ENCODE assay signal across 1 cellular context in the genomic region with DNA sequence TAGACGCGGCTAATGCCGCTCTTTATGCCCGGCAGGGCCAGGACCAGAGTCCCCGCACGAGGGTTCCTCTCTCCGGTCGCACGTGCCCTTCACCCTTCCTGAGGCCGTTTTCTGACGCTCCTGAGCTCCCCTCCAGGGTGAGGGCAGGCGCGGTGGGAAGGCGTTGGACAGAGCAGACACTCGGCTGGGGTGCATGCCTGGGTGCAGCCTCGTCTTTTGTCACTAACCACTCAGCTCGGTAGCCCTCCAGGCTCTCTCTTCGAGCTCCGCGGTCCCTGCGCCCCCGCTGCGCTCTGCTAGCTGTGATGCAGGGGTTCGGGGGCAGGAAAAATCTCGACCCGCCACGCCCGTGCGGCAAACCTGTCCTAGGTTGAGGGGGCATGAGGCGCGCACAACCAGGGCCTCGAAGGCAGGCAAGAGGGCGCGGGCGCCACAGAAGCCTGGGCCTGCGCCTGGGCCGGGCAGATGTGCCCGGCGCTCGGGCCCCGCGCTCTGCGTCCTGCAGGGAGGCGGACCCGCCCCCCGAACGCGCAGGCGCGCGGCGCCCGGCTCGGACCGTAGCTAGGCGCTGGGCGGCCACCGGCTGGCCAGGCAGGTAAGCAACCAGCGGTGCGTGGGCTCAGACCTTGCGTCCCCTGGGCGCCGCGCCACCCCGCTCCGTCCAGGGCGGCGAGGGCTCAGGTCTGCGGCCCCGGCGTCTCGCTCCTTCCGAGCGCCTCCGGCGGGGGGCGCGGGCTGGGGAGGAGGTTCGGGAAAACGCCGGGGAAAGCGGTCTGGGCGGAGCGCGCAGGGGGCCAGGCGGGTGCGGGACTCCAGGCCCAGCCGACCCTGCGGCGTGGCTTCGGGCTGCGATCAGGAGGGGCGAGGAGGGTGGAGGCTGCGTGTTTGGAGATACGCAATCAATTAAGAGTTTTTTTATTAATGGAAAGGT.
A peak's percentile ranks its signal among the peaks of the same experiment; 100 is the strongest.
TF ChIP-seq lines count a peak whose summit lies in the region.

Gene L3MBTL1, plus strand, starts transcription at position 548 of the 931 bp plus-strand sequence. CDS start 5,807 bp downstream, outside the sequence.

TF ChIP-seq in HepG2, 621 proteins besides CTCF, POLR2A, EP300 and RAD21 (continued from another document and continues in another):
- TF ChIP-seq NFE2 (CRISPR knock-in tag; IDR thresholded peaks at IDR 0.05) (no peak), ZNF878 (CRISPR knock-in tag; IDR thresholded peaks at IDR 0.05) (no peak), SMAD3 (CRISPR knock-in tag; IDR thresholded peaks at IDR 0.05) (peak; percentile 18; the same call in 1 of the 2 replicates), CREB1 (IDR thresholded peaks at IDR 0.05) (no peak), CREB1 (CRISPR knock-in tag; IDR thresholded peaks at IDR 0.05) (no peak), ZNF296 (CRISPR knock-in tag; conservative IDR thresholded peaks at IDR 0.05) (no peak; the same call in 1 of the 2 replicates), ATF2 (CRISPR knock-in tag; IDR thresholded peaks at IDR 0.05) (peak; percentile 46; the same call in 1 of the 2 replicates), PCBP2 (optimal IDR thresholded peaks at IDR 0.05; ENCODE audit: low read depth, low read length, poor library complexity, severe bottlenecking) (no peak), HOXA3 (CRISPR knock-in tag; IDR thresholded peaks at IDR 0.05) (peak; percentile 80), ZNF138 (CRISPR knock-in tag; IDR thresholded peaks at IDR 0.05; ENCODE audit: low read depth) (no peak), GTF2F1 (IDR thresholded peaks at IDR 0.05; ENCODE audit: low read length) (no peak), ZNF75D (CRISPR knock-in tag; IDR thresholded peaks at IDR 0.05; ENCODE audit: borderline replicate concordance) (no peak), PITX1 (CRISPR knock-in tag; IDR thresholded peaks at IDR 0.05) (no peak), ZNF605 (CRISPR knock-in tag; IDR thresholded peaks at IDR 0.05) (peak; percentile 32; the same call in 1 of the 2 replicates), ZBTB26 (CRISPR knock-in tag; IDR thresholded peaks at IDR 0.05; ENCODE audit: borderline replicate concordance) (no peak; the same call in 1 of the 2 replicates), ZNF136 (CRISPR knock-in tag; IDR thresholded peaks at IDR 0.05; ENCODE audit: low read depth) (peak; percentile 81; the same call in 1 of the 2 replicates), ZNF530 (CRISPR knock-in tag; IDR thresholded peaks at IDR 0.05; ENCODE audit: low read depth) (no peak), ZNF879 (CRISPR knock-in tag; IDR thresholded peaks at IDR 0.05) (0 out of 2 replicates have a peak, but pooled peaks have one; percentile 57), KDM1A (CRISPR knock-in tag; IDR thresholded peaks at IDR 0.05) (no peak), ZNF672 (CRISPR knock-in tag; IDR thresholded peaks at IDR 0.05) (0 out of 2 replicates have a peak, but pooled peaks have one; percentile 42), DR1 (CRISPR knock-in tag; IDR thresholded peaks at IDR 0.05) (peak; percentile 71; the same call in 1 of the 2 replicates), ARID2 (CRISPR knock-in tag; IDR thresholded peaks at IDR 0.05; ENCODE audit: borderline replicate concordance) (no peak), THRA (CRISPR knock-in tag; IDR thresholded peaks at IDR 0.05; ENCODE audit: borderline replicate concordance) (no peak; the same call in 1 of the 2 replicates), MXD1 (CRISPR knock-in tag; IDR thresholded peaks at IDR 0.05) (peak; percentile 85), HMGXB4 (CRISPR knock-in tag; IDR thresholded peaks at IDR 0.05; ENCODE audit: borderline replicate concordance in 1 of 2, low read depth in 1 of 2) (peak; percentile 60 to 92; a peak in 3 of 4 replicates), TOE1 (CRISPR knock-in tag; IDR thresholded peaks at IDR 0.05) (peak; percentile 1; the same call in 1 of the 2 replicates), ZNF331 (CRISPR knock-in tag; IDR thresholded peaks at IDR 0.05) (no peak; the same call in 1 of the 2 replicates), SALL1 (CRISPR knock-in tag; IDR thresholded peaks at IDR 0.05) (peak; percentile 81), ZBTB37 (CRISPR knock-in tag; IDR thresholded peaks at IDR 0.05) (no peak), TBL1XR1 (IDR thresholded peaks at IDR 0.05; ENCODE audit: borderline replicate concordance, low read length, partially characterized antibody) (no peak), ZBTB38 (CRISPR knock-in tag; IDR thresholded peaks at IDR 0.05) (peak; percentile 72), ZFP82 (CRISPR knock-in tag; IDR thresholded peaks at IDR 0.05; ENCODE audit: borderline replicate concordance) (no peak; the same call in 1 of the 2 replicates), ZNF792 (CRISPR knock-in tag; IDR thresholded peaks at IDR 0.05) (peak; percentile 74; the same call in 1 of the 2 replicates), NFRKB (IDR thresholded peaks at IDR 0.05) (no peak), NR3C1 (CRISPR knock-in tag; IDR thresholded peaks at IDR 0.05) (no peak), ISL2 (CRISPR knock-in tag; IDR thresholded peaks at IDR 0.05) (peak; percentile 51; the same call in 1 of the 2 replicates), ZNF546 (CRISPR knock-in tag; conservative IDR thresholded peaks at IDR 0.05) (peak; percentile 85), HOXA9 (CRISPR knock-in tag; IDR thresholded peaks at IDR 0.05; ENCODE audit: borderline replicate concordance) (peak; percentile 60; the same call in 1 of the 2 replicates), ZNF773 (CRISPR knock-in tag; IDR thresholded peaks at IDR 0.05; ENCODE audit: borderline replicate concordance) (0 out of 2 replicates have a peak, but pooled peaks have one; percentile 64), NFE2L2 (IDR thresholded peaks at IDR 0.05; ENCODE audit: low read length) (no peak), RARA (CRISPR knock-in tag; IDR thresholded peaks at IDR 0.05) (no peak), ZNF3 (CRISPR knock-in tag; IDR thresholded peaks at IDR 0.05) (no peak), TBP (CRISPR knock-in tag; IDR thresholded peaks at IDR 0.05) (no peak), ZZZ3 (CRISPR knock-in tag; IDR thresholded peaks at IDR 0.05; ENCODE audit: borderline replicate concordance) (peak; percentile 87), HMG20B (CRISPR knock-in tag; conservative IDR thresholded peaks at IDR 0.05) (no peak), NR2C2 (CRISPR knock-in tag; IDR thresholded peaks at IDR 0.05; ENCODE audit: borderline replicate concordance) (peak; percentile 60)
- TF ChIP-seq, protein P1, sequence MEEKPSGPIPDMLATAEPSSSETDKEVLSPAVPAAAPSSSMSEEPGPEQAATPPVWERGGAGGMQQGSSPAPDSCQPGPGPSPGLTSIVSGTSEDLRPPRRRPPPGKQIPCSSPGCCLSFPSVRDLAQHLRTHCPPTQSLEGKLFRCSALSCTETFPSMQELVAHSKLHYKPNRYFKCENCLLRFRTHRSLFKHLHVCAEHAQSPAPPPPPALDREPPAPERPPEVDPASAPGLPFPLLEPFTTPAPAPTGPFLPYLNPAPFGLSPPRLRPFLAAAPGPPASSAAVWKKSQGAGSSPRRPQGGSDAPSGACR (CRISPR knock-in tag; IDR thresholded peaks at IDR 0.05): peak; percentile 60; the same call in 1 of the 2 replicates
- TF ChIP-seq, protein P2, sequence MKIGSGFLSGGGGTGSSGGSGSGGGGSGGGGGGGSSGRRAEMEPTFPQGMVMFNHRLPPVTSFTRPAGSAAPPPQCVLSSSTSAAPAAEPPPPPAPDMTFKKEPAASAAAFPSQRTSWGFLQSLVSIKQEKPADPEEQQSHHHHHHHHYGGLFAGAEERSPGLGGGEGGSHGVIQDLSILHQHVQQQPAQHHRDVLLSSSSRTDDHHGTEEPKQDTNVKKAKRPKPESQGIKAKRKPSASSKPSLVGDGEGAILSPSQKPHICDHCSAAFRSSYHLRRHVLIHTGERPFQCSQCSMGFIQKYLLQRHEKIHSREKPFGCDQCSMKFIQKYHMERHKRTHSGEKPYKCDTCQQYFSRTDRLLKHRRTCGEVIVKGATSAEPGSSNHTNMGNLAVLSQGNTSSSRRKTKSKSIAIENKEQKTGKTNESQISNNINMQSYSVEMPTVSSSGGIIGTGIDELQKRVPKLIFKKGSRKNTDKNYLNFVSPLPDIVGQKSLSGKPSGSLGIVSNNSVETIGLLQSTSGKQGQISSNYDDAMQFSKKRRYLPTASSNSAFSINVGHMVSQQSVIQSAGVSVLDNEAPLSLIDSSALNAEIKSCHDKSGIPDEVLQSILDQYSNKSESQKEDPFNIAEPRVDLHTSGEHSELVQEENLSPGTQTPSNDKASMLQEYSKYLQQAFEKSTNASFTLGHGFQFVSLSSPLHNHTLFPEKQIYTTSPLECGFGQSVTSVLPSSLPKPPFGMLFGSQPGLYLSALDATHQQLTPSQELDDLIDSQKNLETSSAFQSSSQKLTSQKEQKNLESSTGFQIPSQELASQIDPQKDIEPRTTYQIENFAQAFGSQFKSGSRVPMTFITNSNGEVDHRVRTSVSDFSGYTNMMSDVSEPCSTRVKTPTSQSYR (CRISPR knock-in tag; IDR thresholded peaks at IDR 0.05; ENCODE audit: borderline replicate concordance): peak; percentile 36; the same call in 1 of the 2 replicates
- TF ChIP-seq, protein P3, sequence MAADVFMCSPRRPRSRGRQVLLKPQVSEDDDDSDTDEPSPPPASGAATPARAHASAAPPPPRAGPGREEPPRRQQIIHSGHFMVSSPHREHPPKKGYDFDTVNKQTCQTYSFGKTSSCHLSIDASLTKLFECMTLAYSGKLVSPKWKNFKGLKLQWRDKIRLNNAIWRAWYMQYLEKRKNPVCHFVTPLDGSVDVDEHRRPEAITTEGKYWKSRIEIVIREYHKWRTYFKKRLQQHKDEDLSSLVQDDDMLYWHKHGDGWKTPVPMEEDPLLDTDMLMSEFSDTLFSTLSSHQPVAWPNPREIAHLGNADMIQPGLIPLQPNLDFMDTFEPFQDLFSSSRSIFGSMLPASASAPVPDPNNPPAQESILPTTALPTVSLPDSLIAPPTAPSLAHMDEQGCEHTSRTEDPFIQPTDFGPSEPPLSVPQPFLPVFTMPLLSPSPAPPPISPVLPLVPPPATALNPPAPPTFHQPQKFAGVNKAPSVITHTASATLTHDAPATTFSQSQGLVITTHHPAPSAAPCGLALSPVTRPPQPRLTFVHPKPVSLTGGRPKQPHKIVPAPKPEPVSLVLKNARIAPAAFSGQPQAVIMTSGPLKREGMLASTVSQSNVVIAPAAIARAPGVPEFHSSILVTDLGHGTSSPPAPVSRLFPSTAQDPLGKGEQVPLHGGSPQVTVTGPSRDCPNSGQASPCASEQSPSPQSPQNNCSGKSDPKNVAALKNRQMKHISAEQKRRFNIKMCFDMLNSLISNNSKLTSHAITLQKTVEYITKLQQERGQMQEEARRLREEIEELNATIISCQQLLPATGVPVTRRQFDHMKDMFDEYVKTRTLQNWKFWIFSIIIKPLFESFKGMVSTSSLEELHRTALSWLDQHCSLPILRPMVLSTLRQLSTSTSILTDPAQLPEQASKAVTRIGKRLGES (CRISPR knock-in tag; IDR thresholded peaks at IDR 0.05; ENCODE audit: borderline replicate concordance): peak; percentile 69; the same call in 1 of the 2 replicates
